ENCODE assay signal across 1 cellular context in the genomic region with DNA sequence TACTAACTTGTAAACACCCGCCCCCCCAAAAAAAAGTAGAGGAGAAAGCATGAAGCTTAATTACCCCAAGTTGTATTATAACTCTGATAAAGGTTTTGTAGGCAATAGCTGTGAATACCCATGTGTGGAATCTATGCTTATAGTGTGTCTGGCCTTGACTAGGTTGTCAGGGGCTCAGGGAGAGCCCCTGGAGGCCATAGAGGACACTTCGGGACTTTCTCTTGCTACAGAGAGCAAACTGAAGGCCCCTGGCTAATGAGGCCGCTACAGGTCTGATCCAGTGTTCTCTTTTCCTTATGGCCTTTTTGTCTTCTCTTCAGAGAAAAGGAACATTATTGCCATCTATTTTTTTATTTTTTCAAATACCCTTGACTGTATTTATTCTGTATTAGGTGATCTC.
TF ChIP-seq lines count a peak whose summit lies in the region.

No MANE protein-coding gene starts in this region.

TF ChIP-seq in SK-N-SH treated with all-trans-retinoic acid at 6 μM for 48 hours, 23 proteins besides CTCF, POLR2A, EP300 and RAD21 (continued from another document):
- TF ChIP-seq ZC3H10 (CRISPR knock-in tag; IDR thresholded peaks at IDR 0.05): no peak
TF ChIP-seq in SK-N-SH treated with all-trans-retinoic acid at 6 μM for 48 hours: peak in this region for 0.
